1 cellular context compared by ENCODE assay signal in the genomic region with DNA sequence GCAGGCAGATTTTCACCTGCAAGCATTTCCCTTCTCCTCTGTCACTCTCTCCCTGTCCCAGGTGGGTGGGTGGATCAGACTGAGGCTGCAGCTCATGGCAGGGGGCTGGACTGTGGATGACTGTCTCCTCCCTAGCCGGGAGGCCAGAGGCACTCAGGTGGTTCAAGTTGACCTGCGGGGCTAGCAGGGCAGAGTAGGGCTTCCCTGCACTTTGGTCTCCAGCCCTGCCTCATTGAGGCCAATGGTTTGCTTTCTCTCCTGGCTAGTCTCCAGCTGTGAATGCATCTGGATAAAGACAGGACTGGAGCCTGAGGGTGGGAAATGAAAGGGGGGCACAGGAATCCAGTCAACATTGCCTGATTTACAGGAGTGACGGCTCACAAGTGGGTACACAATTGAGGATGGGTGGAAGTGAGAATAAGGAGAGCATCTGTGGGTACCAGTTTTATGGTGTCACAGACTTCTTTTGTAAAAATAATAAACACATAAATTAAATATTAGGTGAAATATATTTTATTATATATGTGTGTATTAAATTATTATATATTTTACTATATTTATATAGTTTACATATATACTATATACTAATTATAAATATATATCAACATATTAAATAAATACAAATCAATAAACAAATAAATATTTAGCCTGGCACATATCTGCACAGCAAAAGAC.
A peak's percentile ranks its signal among the peaks of the same experiment; 100 is the strongest.
TF ChIP-seq lines count a peak whose summit lies in the region.

No MANE protein-coding gene starts in this region.

TF ChIP-seq in HepG2, 621 proteins besides CTCF, POLR2A, EP300 and RAD21 (continued from another document and continues in another):
- TF ChIP-seq, protein P1, sequence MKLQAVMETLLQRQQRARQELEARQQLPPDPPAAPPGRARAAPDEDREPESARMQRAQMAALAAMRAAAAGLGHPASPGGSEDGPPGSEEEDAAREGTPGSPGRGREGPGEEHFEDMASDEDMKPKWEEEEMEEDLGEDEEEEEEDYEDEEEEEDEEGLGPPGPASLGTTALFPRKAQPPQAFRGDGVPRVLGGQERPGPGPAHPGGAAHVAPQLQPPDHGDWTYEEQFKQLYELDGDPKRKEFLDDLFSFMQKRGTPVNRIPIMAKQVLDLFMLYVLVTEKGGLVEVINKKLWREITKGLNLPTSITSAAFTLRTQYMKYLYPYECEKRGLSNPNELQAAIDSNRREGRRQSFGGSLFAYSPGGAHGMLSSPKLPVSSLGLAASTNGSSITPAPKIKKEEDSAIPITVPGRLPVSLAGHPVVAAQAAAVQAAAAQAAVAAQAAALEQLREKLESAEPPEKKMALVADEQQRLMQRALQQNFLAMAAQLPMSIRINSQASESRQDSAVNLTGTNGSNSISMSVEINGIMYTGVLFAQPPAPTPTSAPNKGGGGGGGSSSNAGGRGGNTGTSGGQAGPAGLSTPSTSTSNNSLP (IDR thresholded peaks at IDR 0.05; ENCODE audit: low read depth, low read length), result 0 out of 2 replicates have a peak, but pooled peaks have one; percentile 23
- no peak for TF ChIP-seq SAFB2 (CRISPR knock-in tag; IDR thresholded peaks at IDR 0.05; ENCODE audit: borderline replicate concordance, low read depth)
- TF ChIP-seq ATF1 (CRISPR knock-in tag; IDR thresholded peaks at IDR 0.05), result no peak
- TF ChIP-seq, protein P2, sequence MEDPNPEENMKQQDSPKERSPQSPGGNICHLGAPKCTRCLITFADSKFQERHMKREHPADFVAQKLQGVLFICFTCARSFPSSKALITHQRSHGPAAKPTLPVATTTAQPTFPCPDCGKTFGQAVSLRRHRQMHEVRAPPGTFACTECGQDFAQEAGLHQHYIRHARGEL (CRISPR knock-in tag; IDR thresholded peaks at IDR 0.05), result no peak
- TF ChIP-seq KLF16 (CRISPR knock-in tag; IDR thresholded peaks at IDR 0.05), result no peak
- TF ChIP-seq ZBTB7A (CRISPR knock-in tag; IDR thresholded peaks at IDR 0.05), result peak; percentile 41; the same call in 1 of the 2 replicates
- no peak for TF ChIP-seq FOXA1 (IDR thresholded peaks at IDR 0.05)
- TF ChIP-seq FOXA1 (CRISPR knock-in tag; IDR thresholded peaks at IDR 0.05), result 0 out of 2 replicates have a peak, but pooled peaks have one; percentile 17
- no peak for TF ChIP-seq KDM4B (CRISPR knock-in tag; IDR thresholded peaks at IDR 0.05)
- 0 out of 2 replicates have a peak, but pooled peaks have one; percentile 63 for TF ChIP-seq RFXAP (CRISPR knock-in tag; IDR thresholded peaks at IDR 0.05; ENCODE audit: borderline replicate concordance)
- TF ChIP-seq ZFP36 (IDR thresholded peaks at IDR 0.05; ENCODE audit: borderline replicate concordance, low read depth, low read length, partially characterized antibody), result no peak
- peak; percentile 93 for TF ChIP-seq ZBTB7B (CRISPR knock-in tag; IDR thresholded peaks at IDR 0.05)
- TF ChIP-seq RAD51 (IDR thresholded peaks at IDR 0.05; ENCODE audit: borderline replicate concordance), result no peak
- TF ChIP-seq NRL (CRISPR knock-in tag; IDR thresholded peaks at IDR 0.05; ENCODE audit: borderline replicate concordance), result no peak
- no peak for TF ChIP-seq ATRX (CRISPR knock-in tag; IDR thresholded peaks at IDR 0.05; ENCODE audit: borderline replicate concordance)
- no peak for TF ChIP-seq PHF20 (CRISPR knock-in tag; IDR thresholded peaks at IDR 0.05)
- peak; percentile 69; the same call in 1 of the 2 replicates for TF ChIP-seq MIER3 (CRISPR knock-in tag; IDR thresholded peaks at IDR 0.05; ENCODE audit: borderline replicate concordance)
- no peak for TF ChIP-seq ZNF619 (CRISPR knock-in tag; IDR thresholded peaks at IDR 0.05)
- TF ChIP-seq ZNF558 (CRISPR knock-in tag; IDR thresholded peaks at IDR 0.05; ENCODE audit: borderline replicate concordance), result no peak
- TF ChIP-seq ZNF704 (CRISPR knock-in tag; IDR thresholded peaks at IDR 0.05; ENCODE audit: borderline replicate concordance), result no peak
- no peak for TF ChIP-seq CBX2 (IDR thresholded peaks at IDR 0.05; ENCODE audit: low read depth, low read length)
- no peak for TF ChIP-seq CBX2 (CRISPR knock-in tag; IDR thresholded peaks at IDR 0.05; ENCODE audit: low read depth)
- TF ChIP-seq PLSCR1 (CRISPR knock-in tag; IDR thresholded peaks at IDR 0.05; ENCODE audit: borderline replicate concordance), result no peak
- no peak for TF ChIP-seq ZNF24 (IDR thresholded peaks at IDR 0.05)
- no peak for TF ChIP-seq ZNF432 (CRISPR knock-in tag; IDR thresholded peaks at IDR 0.05; ENCODE audit: borderline replicate concordance)
- TF ChIP-seq ZBTB21 (CRISPR knock-in tag; IDR thresholded peaks at IDR 0.05), result no peak
- no peak for TF ChIP-seq ZNF337 (CRISPR knock-in tag; IDR thresholded peaks at IDR 0.05; ENCODE audit: borderline replicate concordance, low read depth)
- TF ChIP-seq NR2F2 (IDR thresholded peaks at IDR 0.05; ENCODE audit: borderline replicate concordance, low read depth), result no peak
- TF ChIP-seq SKI (IDR thresholded peaks at IDR 0.05; ENCODE audit: partially characterized antibody), result peak; percentile 50
- TF ChIP-seq, protein P3, sequence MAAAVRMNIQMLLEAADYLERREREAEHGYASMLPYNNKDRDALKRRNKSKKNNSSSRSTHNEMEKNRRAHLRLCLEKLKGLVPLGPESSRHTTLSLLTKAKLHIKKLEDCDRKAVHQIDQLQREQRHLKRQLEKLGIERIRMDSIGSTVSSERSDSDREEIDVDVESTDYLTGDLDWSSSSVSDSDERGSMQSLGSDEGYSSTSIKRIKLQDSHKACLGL (CRISPR knock-in tag; IDR thresholded peaks at IDR 0.05), result no peak
- TF ChIP-seq FOSL1 (CRISPR knock-in tag; IDR thresholded peaks at IDR 0.05; ENCODE audit: borderline replicate concordance), result no peak
- TF ChIP-seq HNRNPK (IDR thresholded peaks at IDR 0.05; ENCODE audit: low read depth, low read length, poor library complexity, severe bottlenecking), result no peak
- no peak for TF ChIP-seq BRCA1 (CRISPR knock-in tag; IDR thresholded peaks at IDR 0.05)
- TF ChIP-seq NR3C1 (CRISPR knock-in tag; IDR thresholded peaks at IDR 0.05), result no peak
- TF ChIP-seq MAFG (CRISPR knock-in tag; IDR thresholded peaks at IDR 0.05), result no peak
- TF ChIP-seq TCF7 (IDR thresholded peaks at IDR 0.05; ENCODE audit: low read depth), result no peak
- TF ChIP-seq AGO1 (IDR thresholded peaks at IDR 0.05; ENCODE audit: low read depth, low read length, poor library complexity, severe bottlenecking), result no peak
- no peak for TF ChIP-seq ZNF777 (CRISPR knock-in tag; IDR thresholded peaks at IDR 0.05)
- TF ChIP-seq ZSCAN12 (CRISPR knock-in tag; IDR thresholded peaks at IDR 0.05), result no peak
- no peak for TF ChIP-seq ZNF564 (CRISPR knock-in tag; IDR thresholded peaks at IDR 0.05)
- no peak for TF ChIP-seq TFE3 (CRISPR knock-in tag; IDR thresholded peaks at IDR 0.05)
- TF ChIP-seq RFX5 (IDR thresholded peaks at IDR 0.05; ENCODE audit: low read depth, low read length), result no peak
- TF ChIP-seq PRPF4 (IDR thresholded peaks at IDR 0.05; ENCODE audit: low read depth, low read length, poor library complexity, severe bottlenecking), result no peak
- TF ChIP-seq ZNF724P (CRISPR knock-in tag; IDR thresholded peaks at IDR 0.05; ENCODE audit: borderline replicate concordance), result no peak
- no peak for TF ChIP-seq CCDC6 (CRISPR knock-in tag; IDR thresholded peaks at IDR 0.05)
- TF ChIP-seq YY1 (IDR thresholded peaks at IDR 0.05; ENCODE audit: insufficient read depth, insufficient replicate concordance, low read depth, low read length), result no peak
- no peak for TF ChIP-seq ZFYVE20 (CRISPR knock-in tag; IDR thresholded peaks at IDR 0.05; ENCODE audit: borderline replicate concordance, low read depth)
- no peak for TF ChIP-seq ATM (IDR thresholded peaks at IDR 0.05; ENCODE audit: borderline replicate concordance)
- TF ChIP-seq, protein P4, sequence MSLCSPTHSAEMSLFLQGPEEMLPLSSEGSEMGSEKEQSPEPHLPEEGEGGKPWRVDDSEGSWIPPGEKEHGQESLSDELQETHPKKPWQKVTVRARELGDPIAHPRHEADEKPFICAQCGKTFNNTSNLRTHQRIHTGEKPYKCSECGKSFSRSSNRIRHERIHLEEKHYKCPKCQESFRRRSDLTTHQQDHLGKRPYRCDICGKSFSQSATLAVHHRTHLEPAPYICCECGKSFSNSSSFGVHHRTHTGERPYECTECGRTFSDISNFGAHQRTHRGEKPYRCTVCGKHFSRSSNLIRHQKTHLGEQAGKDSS (CRISPR knock-in tag; IDR thresholded peaks at IDR 0.05; ENCODE audit: borderline replicate concordance, low read depth), result peak; percentile 53; the same call in 1 of the 2 replicates
- peak; percentile 76; the same call in 1 of the 2 replicates for TF ChIP-seq NCOR1 (IDR thresholded peaks at IDR 0.05; ENCODE audit: borderline replicate concordance, low read length)
- no peak for TF ChIP-seq ZNF207 (IDR thresholded peaks at IDR 0.05; ENCODE audit: borderline replicate concordance)
- TF ChIP-seq ZBTB37 (CRISPR knock-in tag; IDR thresholded peaks at IDR 0.05), result no peak
- TF ChIP-seq ZNF557 (CRISPR knock-in tag; IDR thresholded peaks at IDR 0.05), result no peak
- TF ChIP-seq ZNF773 (CRISPR knock-in tag; IDR thresholded peaks at IDR 0.05; ENCODE audit: borderline replicate concordance), result no peak
- no peak for TF ChIP-seq SALL2 (CRISPR knock-in tag; IDR thresholded peaks at IDR 0.05)
- no peak for TF ChIP-seq ZNF589 (CRISPR knock-in tag; conservative IDR thresholded peaks at IDR 0.05)
- TF ChIP-seq ZNF737 (CRISPR knock-in tag; IDR thresholded peaks at IDR 0.05; ENCODE audit: borderline replicate concordance), result no peak
- no peak for TF ChIP-seq SMARCC2 (IDR thresholded peaks at IDR 0.05)
